In the genomic region with DNA sequence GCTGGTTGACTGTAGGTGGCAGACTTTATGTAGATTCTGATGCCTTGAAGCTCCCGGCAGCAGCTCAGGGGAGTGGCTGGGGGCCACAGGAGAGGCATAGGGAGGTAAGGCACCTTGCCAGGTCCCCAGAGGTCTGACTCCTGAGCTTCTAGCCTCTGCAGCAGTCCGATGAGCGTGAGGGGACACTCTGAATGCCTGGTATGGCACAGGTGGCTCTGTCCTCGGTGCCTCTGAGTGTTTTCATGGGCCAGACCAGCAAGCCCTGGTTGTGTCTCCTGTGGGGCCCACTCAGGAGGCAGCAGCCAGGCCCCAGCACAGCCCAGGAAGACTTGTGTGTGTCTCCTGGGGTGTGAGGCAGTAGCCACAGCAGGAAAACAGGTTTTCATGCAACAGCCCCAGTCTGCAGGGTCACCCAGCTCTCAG, we compare ENCODE assay signal across 1 cellular context.
TF ChIP-seq lines count a peak whose summit lies in the region.

No MANE protein-coding gene starts in this region.

TF ChIP-seq in H1, 55 proteins besides CTCF, POLR2A, EP300 and RAD21 (continued from another document):
- no peak for TF ChIP-seq CREB1 (IDR thresholded peaks at IDR 0.05)
